1 cellular context compared by ENCODE assay signal in genomic region chr5:23012842-23013241, GRCh38.
A peak's percentile ranks its signal among the peaks of the same experiment; 100 is the strongest.
TF ChIP-seq lines count a peak whose summit lies in the region.

No MANE protein-coding gene starts in this region.

TF ChIP-seq in GM12878, 131 proteins besides CTCF, POLR2A, EP300 and RAD21 (continued from another document):
- TF ChIP-seq FOXK2 (IDR thresholded peaks at IDR 0.05) (no peak), EZH2 (IDR thresholded peaks at IDR 0.05; ENCODE audit: borderline replicate concordance, control insufficient read depth, low read depth, low read length) (no peak), FOS (IDR thresholded peaks at IDR 0.05; ENCODE audit: borderline replicate concordance, extremely low read depth, insufficient read length) (no peak), NR2F1 (conservative IDR thresholded peaks at IDR 0.05) (no peak), RFX5 (IDR thresholded peaks at IDR 0.05; ENCODE audit: low read depth, low read length) (no peak), POLR2AphosphoS2 (IDR thresholded peaks at IDR 0.05; ENCODE audit: low read depth, low read length) (no peak), NR2C2 (IDR thresholded peaks at IDR 0.05; ENCODE audit: borderline replicate concordance, control insufficient read depth, insufficient read length, low read depth) (no peak), SIN3A (IDR thresholded peaks at IDR 0.05; ENCODE audit: low read depth, low read length) (no peak), ZNF24 (IDR thresholded peaks at IDR 0.05) (peak; percentile 66; the same call in 1 of the 2 replicates), USF1 (IDR thresholded peaks at IDR 0.05; ENCODE audit: borderline replicate concordance, extremely low read length, insufficient read depth, low read depth, low read length) (no peak), KLF5 (IDR thresholded peaks at IDR 0.05; ENCODE audit: partially characterized antibody) (no peak)
- TF ChIP-seq, protein P1, sequence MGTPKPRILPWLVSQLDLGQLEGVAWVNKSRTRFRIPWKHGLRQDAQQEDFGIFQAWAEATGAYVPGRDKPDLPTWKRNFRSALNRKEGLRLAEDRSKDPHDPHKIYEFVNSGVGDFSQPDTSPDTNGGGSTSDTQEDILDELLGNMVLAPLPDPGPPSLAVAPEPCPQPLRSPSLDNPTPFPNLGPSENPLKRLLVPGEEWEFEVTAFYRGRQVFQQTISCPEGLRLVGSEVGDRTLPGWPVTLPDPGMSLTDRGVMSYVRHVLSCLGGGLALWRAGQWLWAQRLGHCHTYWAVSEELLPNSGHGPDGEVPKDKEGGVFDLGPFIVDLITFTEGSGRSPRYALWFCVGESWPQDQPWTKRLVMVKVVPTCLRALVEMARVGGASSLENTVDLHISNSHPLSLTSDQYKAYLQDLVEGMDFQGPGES (IDR thresholded peaks at IDR 0.05): no peak
TF ChIP-seq in GM12878: peak in this region for 12.
